In the genomic region with DNA sequence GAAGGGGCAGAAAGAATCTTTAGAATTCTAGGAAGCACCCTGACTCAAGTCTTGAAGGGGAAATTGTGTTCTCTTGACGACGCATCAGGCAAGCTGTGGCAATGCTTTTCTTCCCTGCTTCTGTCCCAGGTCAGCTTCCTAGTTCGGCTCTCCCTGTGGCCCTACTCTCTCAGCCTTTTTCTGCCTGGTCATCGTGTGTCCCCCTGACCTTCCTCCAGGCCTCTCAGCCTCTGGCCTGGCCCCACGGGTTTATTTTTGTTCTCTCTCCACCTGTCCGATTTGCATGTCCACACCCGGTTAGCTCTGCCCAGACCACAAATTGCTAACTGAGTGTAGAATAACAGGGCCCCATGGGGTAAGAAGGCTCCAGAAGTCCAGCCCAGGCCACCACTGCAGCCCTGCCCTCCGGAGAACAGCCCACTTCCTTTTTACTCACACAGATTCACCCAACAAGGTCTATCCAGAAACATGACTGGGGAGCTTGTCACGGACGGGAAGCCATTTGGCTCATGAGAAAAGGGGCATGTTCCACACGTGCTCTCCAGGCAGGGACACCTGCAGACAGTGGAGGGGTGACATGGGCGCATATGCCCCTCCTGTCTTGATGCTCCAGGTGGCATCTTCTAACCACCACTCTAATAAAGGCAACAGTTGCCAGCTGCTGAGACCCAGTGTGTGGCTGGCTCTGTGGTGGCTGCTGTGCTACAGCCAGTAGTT, we compare ENCODE assay signal across 8 cellular contexts. TPM values are rescaled to one million over a fixed set of nuclear protein-coding genes. Genes with fewer than 3 reads are reported as not detected.
DNase-seq lines count a peak whose midpoint lies in the region; ATAC-seq and TF ChIP-seq lines count a peak whose summit lies in the region.

No MANE protein-coding gene starts in this region.

- intact Hi-C loops in upper lobe of right lung (cut with DNase I): no loop called here

- peak overlapping the region; percentile 47 for H3K27ac Mint-ChIP-seq in stimulated activated naive CD8-positive, alpha-beta T cell treated with anti-CD3 and anti-CD28 coated beads, Interleukin-15, Interleukin-2, amounts not matched to agents 100 ng/mL and 50 ng/mL, for 24 hours

- H3K36me3 Mint-ChIP-seq in stimulated activated naive CD8-positive, alpha-beta T cell treated with anti-CD3 and anti-CD28 coated beads, Interleukin-15, Interleukin-2, amounts not matched to agents 100 ng/mL and 50 ng/mL, for 24 hours (ENCODE audit: low read depth): no peaks in the 10 kb centered on the region

- peaks cover 9% of the 10 kb centered on the region for H3K4me1 ChIP-seq in upper lobe of right lung

- no peak for TF ChIP-seq CTCF in upper lobe of right lung (IDR thresholded peaks at IDR 0.05)

- H3K27ac ChIP-seq in upper lobe of right lung: peak overlapping the region; percentile 63

- H3K9me3 Mint-ChIP-seq in stimulated activated naive CD8-positive, alpha-beta T cell treated with anti-CD3 and anti-CD28 coated beads, Interleukin-15, Interleukin-2, amounts not matched to agents 100 ng/mL and 50 ng/mL, for 24 hours: no peaks in the 10 kb centered on the region

- H3K27me3 Mint-ChIP-seq in stimulated activated naive CD8-positive, alpha-beta T cell treated with anti-CD3 and anti-CD28 coated beads, Interleukin-15, Interleukin-2, amounts not matched to agents 100 ng/mL and 50 ng/mL, for 24 hours: no peaks in the 10 kb centered on the region

- no peaks in the 10 kb centered on the region for H3K36me3 ChIP-seq in upper lobe of right lung

- no peak for ATAC-seq in stimulated activated naive CD8-positive, alpha-beta T cell treated with anti-CD3 and anti-CD28 coated beads, Interleukin-15, Interleukin-2, amounts not matched to agents 100 U/mL and 50 U/mL, for 24 hours
- ATAC-seq in HG03045 (IDR thresholded peaks at IDR 0.05; ENCODE audit: unreplicated experiment): peak; percentile 62
- ATAC-seq in upper lobe of right lung: peak; percentile 59

- no peaks in the 10 kb centered on the region for H3K27me3 ChIP-seq in upper lobe of right lung

- no peak overlapping the region for H3K4me3 Mint-ChIP-seq in stimulated activated naive CD8-positive, alpha-beta T cell treated with anti-CD3 and anti-CD28 coated beads, Interleukin-15, Interleukin-2, amounts not matched to agents 100 ng/mL and 50 ng/mL, for 24 hours

- H3K4me3 ChIP-seq in upper lobe of right lung: no peak overlapping the region

- DNase-seq in stimulated activated naive CD8-positive, alpha-beta T cell treated with anti-CD3 and anti-CD28 coated beads, Interleukin-15, Interleukin-2, amounts not matched to agents 100 U/mL and 50 U/mL, for 24 hours: no peak
- peak; percentile 38 for DNase-seq in SW480 (ENCODE audit: low spot score)
- no peak for DNase-seq in upper lobe of right lung
- DNase-seq in NCI-H774 (lab: John Stamatoyannopoulos, UW): no peak
- no peak for DNase-seq in effector CD8-positive, alpha-beta T cell (lab: John Stamatoyannopoulos, UW)
- DNase-seq in activated T-cell treated with anti-CD3 and anti-CD28 coated beads, Interleukin-2, amount 50 U/mL, for 1 hour: no peak

- no peaks in the 10 kb centered on the region for H3K9me3 ChIP-seq in upper lobe of right lung

- peaks cover 74% of the 10 kb centered on the region for H3K4me1 Mint-ChIP-seq in stimulated activated naive CD8-positive, alpha-beta T cell treated with anti-CD3 and anti-CD28 coated beads, Interleukin-15, Interleukin-2, amounts not matched to agents 100 ng/mL and 50 ng/mL, for 24 hours (ENCODE audit: low read depth)

RNA-seq across cellular contexts. Expression of a gene that starts 9.8 kb away (rescaled TPM):
- 7.6 TPM for total RNA-seq in upper lobe of right lung
